In the genomic region with DNA sequence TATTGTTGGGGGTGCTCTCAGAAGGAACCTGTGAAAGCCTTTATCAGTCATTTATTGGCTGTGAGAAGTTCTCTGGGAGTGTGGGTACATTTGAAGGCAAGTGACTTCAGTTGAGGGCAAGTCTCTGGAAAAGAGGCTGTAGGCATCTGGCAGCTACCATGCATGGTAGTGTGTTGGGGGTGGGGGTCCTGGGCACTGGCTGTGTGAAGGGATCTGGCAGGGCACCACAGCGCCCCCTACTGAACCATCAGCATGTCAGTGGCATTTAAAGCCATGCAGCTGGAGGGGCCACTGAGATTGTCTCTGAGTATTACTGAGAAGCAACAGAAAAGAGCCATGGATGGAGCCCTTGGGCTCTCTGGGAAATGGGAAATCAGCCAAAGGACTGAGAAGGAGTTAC, we compare ENCODE assay signal across 10 cellular contexts. TPM values are rescaled to one million over a fixed set of nuclear protein-coding genes. Genes with fewer than 3 reads are reported as not detected.
DNase-seq lines count a peak whose midpoint lies in the region; ATAC-seq, FAIRE-seq and TF ChIP-seq lines count a peak whose summit lies in the region.
"Had no signal": no experiment of that assay in that cellular context is flagged by ENCODE, and none has a peak within 500 bp of the region (broad histone marks: within the 10 kb centered on the region; RNA-seq: fewer than 3 reads in every experiment).

No MANE protein-coding gene starts in this region.

- intact Hi-C loops in activated CD4-positive, alpha-beta T cell treated with anti-CD3 and anti-CD28 coated beads for 36 hours (cut with DNase I, micrococcal nuclease) = no loop called here
- intact Hi-C loops in endothelial cell of umbilical vein (cut with micrococcal nuclease) (no loop called here), uterus (cut with DNase I; ENCODE audit: low total_unique reads) (no loop called here)

- peak; percentile 66 for ATAC-seq in activated CD4-positive, alpha-beta T cell treated with anti-CD3 and anti-CD28 coated beads for 36 hours
- ATAC-seq in GM19463 (IDR thresholded peaks at IDR 0.05; ENCODE audit: unreplicated experiment) = no peak

- FAIRE-seq in endothelial cell of umbilical vein (lab: Jason Lieb, UNC) = no peak

- H2AFZ ChIP-seq in endothelial cell of umbilical vein (ENCODE audit: low read depth, low read length) = no peak overlapping the region

- no peak overlapping the region for H3K27ac ChIP-seq in endothelial cell of umbilical vein (ENCODE audit: insufficient read depth, low read depth, low read length)
- no peak overlapping the region for H3K27ac ChIP-seq in uterus
- H3K27ac ChIP-seq: BLaER1 had no signal

- TF ChIP-seq CTCF in endothelial cell of umbilical vein (IDR thresholded peaks at IDR 0.05; ENCODE audit: extremely low read depth in 1 of 2, insufficient read depth in 1 of 2, low read depth in 1 of 2, low read length in 2 of 2) (peak; percentile 26 to 40), uterus (IDR thresholded peaks at IDR 0.05) (no peak)

- no peaks in the 10 kb centered on the region for H3K9me3 Mint-ChIP-seq in activated CD4-positive, alpha-beta T cell treated with anti-CD3 and anti-CD28 coated beads for 36 hours (ENCODE audit: low read depth)
- H3K9me3 Mint-ChIP-seq: brain had no signal

- H3K79me2 ChIP-seq in endothelial cell of umbilical vein (ENCODE audit: control insufficient read depth, insufficient read depth, low read length) = no peaks in the 10 kb centered on the region

- dilution Hi-C loops in endothelial cell of umbilical vein (cut with MboI; ENCODE audit: extremely low pct_ligation_motif_present, low sequenced_read_pairs) = no loop called here

- H3K27me3 ChIP-seq in endothelial cell of umbilical vein (ENCODE audit: control insufficient read depth in 2 of 2, insufficient read depth in 2 of 2, low read length in 2 of 2) = no peaks in the 10 kb centered on the region
- H3K27me3 ChIP-seq in uterus = no peaks in the 10 kb centered on the region
- H3K27me3 ChIP-seq: BLaER1 had no signal

- H4K20me1 ChIP-seq in endothelial cell of umbilical vein (replicated peaks; ENCODE audit: control insufficient read depth, extremely low read depth, insufficient read depth, low read length) = no peaks in the 10 kb centered on the region
- H4K20me1 ChIP-seq: BLaER1 had no signal

- in situ Hi-C loops in SK-MEL-5 (cut with HindIII; ENCODE audit: low pct_unique_long_range_greater_than_20kb, low sequenced_read_pairs) = no loop called here

- H3K4me2 ChIP-seq in endothelial cell of umbilical vein (ENCODE audit: insufficient read depth, low read length) = no peak overlapping the region
- H3K4me2 ChIP-seq: BLaER1 had no signal

- H3K4me1 Mint-ChIP-seq in activated CD4-positive, alpha-beta T cell treated with anti-CD3 and anti-CD28 coated beads for 36 hours = no peaks in the 10 kb centered on the region

- no peak overlapping the region for H3K4me3 ChIP-seq in endothelial cell of umbilical vein (replicated peaks in 1 of 3; ENCODE audit: insufficient read depth in 1 of 3, low read depth in 1 of 3, low read length in 3 of 3)
- H3K4me3 ChIP-seq in uterus = no peak overlapping the region
- H3K4me3 ChIP-seq: BLaER1 had no signal

- H3K27ac Mint-ChIP-seq in activated CD4-positive, alpha-beta T cell treated with anti-CD3 and anti-CD28 coated beads for 36 hours = no peak overlapping the region
- H3K27ac Mint-ChIP-seq: brain had no signal

- POLR2A ChIA-PET in activated CD4-positive, alpha-beta T cell treated with anti-CD3 and anti-CD28 coated beads for 36 hours (lab: Charles Lee) = no interaction called here
- POLR2A ChIA-PET in endothelial cell of umbilical vein (lab: Charles Lee) = no interaction called here

- H3K4me3 Mint-ChIP-seq in activated CD4-positive, alpha-beta T cell treated with anti-CD3 and anti-CD28 coated beads for 36 hours = no peak overlapping the region
- H3K4me3 Mint-ChIP-seq: brain had no signal

- H3K36me3 ChIP-seq in endothelial cell of umbilical vein (ENCODE audit: control insufficient read depth in 2 of 2, extremely low read depth in 1 of 2, insufficient read depth in 2 of 2, low read length in 2 of 2) (peaks cover 5 to 10% of the 10 kb centered on the region in 2 experiments), uterus (no peaks in the 10 kb centered on the region)

- H3K9ac ChIP-seq in endothelial cell of umbilical vein (replicated peaks; ENCODE audit: extremely low read depth, insufficient read depth, low read length) = no peak overlapping the region
- H3K9ac ChIP-seq: BLaER1 had no signal

- H3K9me3 ChIP-seq in endothelial cell of umbilical vein (replicated peaks; ENCODE audit: control insufficient read depth, insufficient read depth, low read length) = no peaks in the 10 kb centered on the region
- H3K9me3 ChIP-seq in uterus = no peaks in the 10 kb centered on the region
- H3K9me3 ChIP-seq: BLaER1 had no signal

- H3K27me3 Mint-ChIP-seq in activated CD4-positive, alpha-beta T cell treated with anti-CD3 and anti-CD28 coated beads for 36 hours = no peaks in the 10 kb centered on the region
- H3K27me3 Mint-ChIP-seq: brain had no signal

- TF ChIP-seq POLR2A in endothelial cell of umbilical vein (IDR thresholded peaks at IDR 0.05; ENCODE audit: low read depth, low read length) = no peak
- no peak for TF ChIP-seq POLR2A in uterus (IDR thresholded peaks at IDR 0.05)

- DNase-seq in activated CD4-positive, alpha-beta T cell treated with anti-CD3 and anti-CD28 coated beads for 36 hours = peak; percentile 63
- DNase-seq in activated CD4-positive, alpha-beta T cell treated with anti-CD3 and anti-CD28 coated beads for 1 hour = no peak
- DNase-seq in SK-MEL-5 (ENCODE audit: low read depth, low spot score) = peak; percentile 71
- no peak for DNase-seq in endothelial cell of umbilical vein (ENCODE audit: low read depth, low spot score)
- DNase-seq in stimulated activated CD4-positive, alpha-beta T cell treated with anti-CD3 and anti-CD28 coated beads, TNF-alpha, amount 100 ng/mL, for 48 hours (ENCODE audit: low read depth in 3 of 3) = peak in 2 of 3 donors; percentile 12 to 31
- DNase-seq in uterus = no peak
- no peak for DNase-seq in glomerular visceral epithelial cell (ENCODE audit: extremely low spot score)

- H3K4me1 ChIP-seq in endothelial cell of umbilical vein (ENCODE audit: control insufficient read depth, extremely low read depth, insufficient read depth, low read length) (peaks cover 3% of the 10 kb centered on the region), uterus (no peaks in the 10 kb centered on the region)
- H3K4me1 ChIP-seq: BLaER1 had no signal

- H3K9me1 ChIP-seq in endothelial cell of umbilical vein (replicated peaks; ENCODE audit: control insufficient read depth, extremely low read depth, insufficient read depth, low read length) = no peaks in the 10 kb centered on the region

- CTCF ChIA-PET in activated CD4-positive, alpha-beta T cell treated with anti-CD3 and anti-CD28 coated beads for 36 hours (lab: Charles Lee) = interaction anchor here (0.8 to 1.3 kb wide), 6 partner anchors 9 to 575 kb away, joined by 3 to 8 read pairs (median 4); no protein-coding TSS in a partner anchor
- CTCF ChIA-PET in endothelial cell of umbilical vein (lab: Charles Lee) = interaction anchor here (0.8 to 3.8 kb wide), 4 partner anchors 9 to 228 kb away, joined by 3 to 18 read pairs (median 4); no protein-coding TSS in a partner anchor

- H3K36me3 Mint-ChIP-seq in activated CD4-positive, alpha-beta T cell treated with anti-CD3 and anti-CD28 coated beads for 36 hours (ENCODE audit: low read depth) = peaks cover 13% of the 10 kb centered on the region

- no TSS peak for BruUV-seq in endothelial cell of umbilical vein (replicated peaks; lab: Mats Ljungman, UMichigan)

RNA-seq across cellular contexts. Expression of a gene that starts 30.6 kb away (rescaled TPM):
- 10 to 100 TPM; 39.2 to 43.4 TPM for total RNA-seq in activated CD4-positive, alpha-beta T cell treated with anti-CD3 and anti-CD28 coated beads for 36 hours
- total RNA-seq in SK-MEL-5 (2014; rRNA removed; shearing (Covaris generic)) = 430 and 464 TPM in 2 replicates
- polyA plus RNA-seq in SK-MEL-5 (2015; cell fraction: cytosol; rRNA removed) = 677 and 894 TPM in 2 replicates
- polyA plus RNA-seq in SK-MEL-5 (2015; cell fraction: nucleus; rRNA removed) = 80.7 and 93.7 TPM in 2 replicates
- total RNA-seq in endothelial cell of umbilical vein = 198 and 204 TPM in 2 replicates
- polyA plus RNA-seq in endothelial cell of umbilical vein = 213 and 219 TPM in 2 replicates
- polyA plus RNA-seq in endothelial cell of umbilical vein (2011; cell fraction: cytosol; rRNA removed) = 189 and 197 TPM in 2 replicates
- 61.7 and 64.3 TPM in 2 replicates for polyA plus RNA-seq in endothelial cell of umbilical vein (2011; cell fraction: nucleus; rRNA removed)
- polyA plus RNA-seq in endothelial cell of umbilical vein (2012) = 172 and 178 TPM in 2 replicates
- polyA minus RNA-seq in endothelial cell of umbilical vein = 112 and 137 TPM in 2 replicates
- polyA minus RNA-seq in endothelial cell of umbilical vein (2011; cell fraction: cytosol; rRNA and poly(A)+ RNA removed) = 130 TPM
- polyA minus RNA-seq in endothelial cell of umbilical vein (2011; cell fraction: nucleus; rRNA and poly(A)+ RNA removed) = 28.2 and 34.2 TPM in 2 replicates
- total RNA-seq in uterus = 100 to 1,000 TPM; 174 to 687 (median 286) TPM

RNA-seq across cellular contexts. Expression of a gene that starts 47.5 kb away (rescaled TPM):
- total RNA-seq in activated CD4-positive, alpha-beta T cell treated with anti-CD3 and anti-CD28 coated beads for 36 hours = 10 to 100 TPM; 44.2 to 48.9 TPM
- total RNA-seq in SK-MEL-5 (2014; rRNA removed; shearing (Covaris generic)) = 56.0 and 66.1 TPM in 2 replicates
- polyA plus RNA-seq in SK-MEL-5 (2015; cell fraction: cytosol; rRNA removed) = 100 and 117 TPM in 2 replicates
- 30.8 and 35.0 TPM in 2 replicates for polyA plus RNA-seq in SK-MEL-5 (2015; cell fraction: nucleus; rRNA removed)
- total RNA-seq in endothelial cell of umbilical vein (79.8 and 82.2 TPM in 2 replicates), uterus (10 to 100 TPM; 42.6 to 95.0 (median 55.3) TPM)
- polyA plus RNA-seq in endothelial cell of umbilical vein = 118 TPM in 2 replicates
- 82.2 and 84.8 TPM in 2 replicates for polyA plus RNA-seq in endothelial cell of umbilical vein (2011; cell fraction: cytosol; rRNA removed)
- polyA plus RNA-seq in endothelial cell of umbilical vein (2011; cell fraction: nucleus; rRNA removed) = 62.2 and 68.8 TPM in 2 replicates
- polyA plus RNA-seq in endothelial cell of umbilical vein (2012) = 67.3 and 71.4 TPM in 2 replicates
- 95.5 and 111 TPM in 2 replicates for polyA minus RNA-seq in endothelial cell of umbilical vein
- 28.2 TPM for polyA minus RNA-seq in endothelial cell of umbilical vein (2011; cell fraction: cytosol; rRNA and poly(A)+ RNA removed)
- polyA minus RNA-seq in endothelial cell of umbilical vein (2011; cell fraction: nucleus; rRNA and poly(A)+ RNA removed) = 41.2 and 42.5 TPM in 2 replicates

RNA-seq across cellular contexts. Expression of a gene that starts 47.5 kb away (rescaled TPM):
- 1 to 10 TPM; 6.6 to 6.7 TPM for total RNA-seq in activated CD4-positive, alpha-beta T cell treated with anti-CD3 and anti-CD28 coated beads for 36 hours
- 1.6 and 2.0 TPM in 2 replicates for total RNA-seq in SK-MEL-5 (2014; rRNA removed; shearing (Covaris generic))
- polyA plus RNA-seq in SK-MEL-5 (2015; cell fraction: cytosol; rRNA removed) = 4.3 and 5.2 TPM in 2 replicates
- polyA plus RNA-seq in SK-MEL-5 (2015; cell fraction: nucleus; rRNA removed) = 2.8 and 3.2 TPM in 2 replicates
- total RNA-seq in endothelial cell of umbilical vein = 10.4 and 10.6 TPM in 2 replicates
- polyA plus RNA-seq in endothelial cell of umbilical vein = 3.4 and 4.1 TPM in 2 replicates
- polyA plus RNA-seq in endothelial cell of umbilical vein (2011; cell fraction: cytosol; rRNA removed) = 2.7 and 2.8 TPM in 2 replicates
- polyA plus RNA-seq in endothelial cell of umbilical vein (2011; cell fraction: nucleus; rRNA removed) = 5.0 and 5.2 TPM in 2 replicates
- polyA plus RNA-seq in endothelial cell of umbilical vein (2012) = 1.1 and 1.2 TPM in 2 replicates
- 23.2 and 24.9 TPM in 2 replicates for polyA minus RNA-seq in endothelial cell of umbilical vein
- polyA minus RNA-seq in endothelial cell of umbilical vein (2011; cell fraction: cytosol; rRNA and poly(A)+ RNA removed) = 7.0 TPM
- polyA minus RNA-seq in endothelial cell of umbilical vein (2011; cell fraction: nucleus; rRNA and poly(A)+ RNA removed) = 13.7 and 16.7 TPM in 2 replicates
- 1 to 10 TPM; 4.4 to 7.6 (median 6.9) TPM for total RNA-seq in uterus

Comparison
In these comparisons a context has a peak if more than half of its experiments do, and no peak if none do; other contexts are left out.
1. DNase-seq: peak in activated CD4-positive, alpha-beta T cell treated with anti-CD3 and anti-CD28 coated beads for 36 hours (single experiment), SK-MEL-5 (single experiment) and stimulated activated CD4-positive, alpha-beta T cell treated with anti-CD3 and anti-CD28 coated beads, TNF-alpha, amount 100 ng/mL, for 48 hours (2 of 3); none in activated CD4-positive, alpha-beta T cell treated with anti-CD3 and anti-CD28 coated beads for 1 hour (single experiment), endothelial cell of umbilical vein (single experiment), uterus (0 of 2) and glomerular visceral epithelial cell (single experiment).
2. CTCF ChIP-seq: peak in endothelial cell of umbilical vein (2 of 2); none in uterus (0 of 4).